Comparison of ENCODE assay signal across 27 cellular contexts in genomic region chr1:40717960-40718359, GRCh38. TPM values are rescaled to one million over a fixed set of nuclear protein-coding genes. Genes with fewer than 3 reads are reported as not detected.
DNase-seq lines count a peak whose midpoint lies in the region; ATAC-seq, FAIRE-seq and TF ChIP-seq lines count a peak whose summit lies in the region.
"Had no signal": no experiment of that assay in that cellular context is flagged by ENCODE, and none has a peak within 500 bp of the region (broad histone marks: within the 10 kb centered on the region; RNA-seq: fewer than 3 reads in every experiment).

No MANE protein-coding gene starts in this region.

- DNase-seq in cardiac muscle cell (ENCODE audit: low read depth in 1 of 2, low spot score in 1 of 2) (no peak), right atrium auricular region (ENCODE audit: low spot score) (no peak), astrocyte (ENCODE audit: low read depth) (no peak), fibroblast of villous mesenchyme (ENCODE audit: low read depth) (peak; percentile 52), GM19238 (ENCODE audit: insufficient read length, low spot score) (no peak)
- no peak for DNase-seq in stimulated activated effector memory CD8-positive, alpha-beta T cell treated with anti-CD3 and anti-CD28 coated beads, Interleukin-12 subunit alpha, Interleukin-12 subunit beta, amount 100 ng/mL, for 72 hours (ENCODE audit: low spot score in 2 of 2)
- DNase-seq in activated effector memory CD4-positive, alpha-beta T cell treated with anti-CD3 and anti-CD28 coated beads, Interleukin-2, amount 50 U/mL, for 16 hours = no peak
- DNase-seq in activated CD4-positive, alpha-beta T cell treated with anti-CD3 and anti-CD28 coated beads for 36 hours = no peak
- DNase-seq: activated CD4-positive, alpha-beta T cell treated with anti-CD3 and anti-CD28 coated beads, Interleukin-2, amount 50 U/mL, for 1 hour; activated T-cell treated with anti-CD3 and anti-CD28 coated beads, Interleukin-2, amount 50 U/mL, for 1 hour; H7; heart right ventricle; Kasumi-1; kidney; naive thymus-derived CD4-positive, alpha-beta T cell; NCI-H1417 treated with DMSO at 0.1 percent for 48 hours; NCI-H2029 treated with DMSO at 0.1 percent for 48 hours; NCI-H2227 treated with DMSO at 0.1 percent for 48 hours; NCI-H526 treated with DMSO at 0.1 percent for 48 hours; PC-3; SK-N-SH; stimulated activated naive CD4-positive, alpha-beta T cell treated with Interleukin-2 at 50 U/mL for 16 hours; uterus had no signal

- peak overlapping the region; percentile 3 for H3K27ac Mint-ChIP-seq in astrocyte (ENCODE audit: unreplicated experiment)
- H3K27ac Mint-ChIP-seq in stimulated activated effector memory CD8-positive, alpha-beta T cell treated with anti-CD3 and anti-CD28 coated beads, Interleukin-12 subunit alpha, Interleukin-12 subunit beta, amount 100 ng/mL, for 72 hours = peak overlapping the region; percentile 75
- H3K27ac Mint-ChIP-seq in activated CD4-positive, alpha-beta T cell treated with anti-CD3 and anti-CD28 coated beads for 36 hours = no peak overlapping the region
- H3K27ac Mint-ChIP-seq: naive thymus-derived CD4-positive, alpha-beta T cell had no signal

- peaks cover 7% of the 10 kb centered on the region for H3K36me3 Mint-ChIP-seq in astrocyte (ENCODE audit: low read depth, unreplicated experiment)
- H3K36me3 Mint-ChIP-seq in stimulated activated effector memory CD8-positive, alpha-beta T cell treated with anti-CD3 and anti-CD28 coated beads, Interleukin-12 subunit alpha, Interleukin-12 subunit beta, amount 100 ng/mL, for 72 hours = peaks cover 5% of the 10 kb centered on the region
- peaks cover 16% of the 10 kb centered on the region for H3K36me3 Mint-ChIP-seq in activated CD4-positive, alpha-beta T cell treated with anti-CD3 and anti-CD28 coated beads for 36 hours (ENCODE audit: low read depth)

- H3K4me2 ChIP-seq in astrocyte (ENCODE audit: low read length) = no peak overlapping the region
- H3K4me2 ChIP-seq: SK-N-SH had no signal

- TF ChIP-seq CTCF in cardiac muscle cell (IDR thresholded peaks at IDR 0.05; ENCODE audit: low read depth, low read length) (no peak), right atrium auricular region (IDR thresholded peaks at IDR 0.05) (no peak), astrocyte (IDR thresholded peaks at IDR 0.05; ENCODE audit: insufficient read depth, low read depth, low read length) (no peak), fibroblast of villous mesenchyme (IDR thresholded peaks at IDR 0.05; ENCODE audit: insufficient read depth, low read depth, low read length) (no peak)

- no peak overlapping the region for H2AFZ ChIP-seq in astrocyte (ENCODE audit: low read depth, low read length)

- no peak overlapping the region for H3K9ac ChIP-seq in astrocyte (ENCODE audit: low read length)
- H3K9ac ChIP-seq: SK-N-SH had no signal

- POLR2A ChIA-PET in activated CD4-positive, alpha-beta T cell treated with anti-CD3 and anti-CD28 coated beads for 36 hours (lab: Charles Lee) = interaction anchor here (0.7 kb wide), 1 partner anchor 1757 kb away, joined by 4 read pairs; no protein-coding TSS in a partner anchor

- H3K27me3 ChIP-seq in cardiac muscle cell = no peaks in the 10 kb centered on the region
- no peaks in the 10 kb centered on the region for H3K27me3 ChIP-seq in right atrium auricular region
- no peaks in the 10 kb centered on the region for H3K27me3 ChIP-seq in astrocyte (ENCODE audit: insufficient read depth, low read length)
- H3K27me3 ChIP-seq: heart right ventricle, uterus had no signal

- H3K27ac ChIP-seq in cardiac muscle cell (peak overlapping the region; percentile 52), right atrium auricular region (no peak overlapping the region), astrocyte (ENCODE audit: low read depth, low read length) (no peak overlapping the region)
- H3K27ac ChIP-seq: prostate gland, uterus had no signal

- H3K4me1 ChIP-seq in cardiac muscle cell (ENCODE audit: low read depth) (peaks cover 35% of the 10 kb centered on the region), right atrium auricular region (peaks cover 0 to 75% of the 10 kb centered on the region in 2 donors), astrocyte (ENCODE audit: insufficient read depth, low read length) (peaks cover 6% of the 10 kb centered on the region)
- H3K4me1 ChIP-seq: uterus had no signal

- CTCF ChIA-PET in activated CD4-positive, alpha-beta T cell treated with anti-CD3 and anti-CD28 coated beads for 36 hours (lab: Charles Lee) = interaction anchor here (0.8 to 1.9 kb wide), 2 partner anchors 17 to 26 kb away, joined by 3 to 6 read pairs; partner anchors contain the start of gene NFYC

- no peak for ATAC-seq in stimulated activated effector memory CD8-positive, alpha-beta T cell treated with anti-CD3 and anti-CD28 coated beads, Interleukin-12 subunit alpha, Interleukin-12 subunit beta, amount 100 ng/mL, for 72 hours
- ATAC-seq in activated CD4-positive, alpha-beta T cell treated with anti-CD3 and anti-CD28 coated beads for 36 hours = no peak
- ATAC-seq: heart right ventricle; naive thymus-derived CD4-positive, alpha-beta T cell; PC-3; WTC11 had no signal

- peaks cover 19% of the 10 kb centered on the region for H4K20me1 ChIP-seq in astrocyte (ENCODE audit: insufficient read depth, low read length)

- H3K4me3 Mint-ChIP-seq in astrocyte (ENCODE audit: unreplicated experiment) = no peak overlapping the region
- H3K4me3 Mint-ChIP-seq in stimulated activated effector memory CD8-positive, alpha-beta T cell treated with anti-CD3 and anti-CD28 coated beads, Interleukin-12 subunit alpha, Interleukin-12 subunit beta, amount 100 ng/mL, for 72 hours = no peak overlapping the region
- no peak overlapping the region for H3K4me3 Mint-ChIP-seq in activated CD4-positive, alpha-beta T cell treated with anti-CD3 and anti-CD28 coated beads for 36 hours
- H3K4me3 Mint-ChIP-seq: WTC11 had no signal

- peaks cover 83% of the 10 kb centered on the region for H3K79me2 ChIP-seq in astrocyte (ENCODE audit: insufficient read depth, low read length)

- no peaks in the 10 kb centered on the region for H3K9me3 Mint-ChIP-seq in astrocyte (ENCODE audit: unreplicated experiment)
- H3K9me3 Mint-ChIP-seq in stimulated activated effector memory CD8-positive, alpha-beta T cell treated with anti-CD3 and anti-CD28 coated beads, Interleukin-12 subunit alpha, Interleukin-12 subunit beta, amount 100 ng/mL, for 72 hours = no peaks in the 10 kb centered on the region
- no peaks in the 10 kb centered on the region for H3K9me3 Mint-ChIP-seq in activated CD4-positive, alpha-beta T cell treated with anti-CD3 and anti-CD28 coated beads for 36 hours (ENCODE audit: low read depth)
- H3K9me3 Mint-ChIP-seq: naive thymus-derived CD4-positive, alpha-beta T cell; WTC11 had no signal

- peaks cover 15% of the 10 kb centered on the region for H3K4me1 Mint-ChIP-seq in astrocyte (ENCODE audit: low read depth, unreplicated experiment)
- H3K4me1 Mint-ChIP-seq in stimulated activated effector memory CD8-positive, alpha-beta T cell treated with anti-CD3 and anti-CD28 coated beads, Interleukin-12 subunit alpha, Interleukin-12 subunit beta, amount 100 ng/mL, for 72 hours = peaks cover 32% of the 10 kb centered on the region
- H3K4me1 Mint-ChIP-seq in activated CD4-positive, alpha-beta T cell treated with anti-CD3 and anti-CD28 coated beads for 36 hours = peaks cover 50% of the 10 kb centered on the region

- H3K4me3 ChIP-seq in cardiac muscle cell (no peak overlapping the region), right atrium auricular region (no peak overlapping the region), astrocyte (ENCODE audit: insufficient read depth, low read depth, low read length) (no peak overlapping the region), fibroblast of villous mesenchyme (ENCODE audit: low read depth, low read length) (no peak overlapping the region)
- H3K4me3 ChIP-seq: heart right ventricle, prostate gland, uterus had no signal

- intact Hi-C loops in activated CD4-positive, alpha-beta T cell treated with anti-CD3 and anti-CD28 coated beads for 36 hours (cut with DNase I, micrococcal nuclease) = no loop called here

- no peaks in the 10 kb centered on the region for H3K27me3 Mint-ChIP-seq in astrocyte (ENCODE audit: low read depth, unreplicated experiment)
- no peaks in the 10 kb centered on the region for H3K27me3 Mint-ChIP-seq in activated CD4-positive, alpha-beta T cell treated with anti-CD3 and anti-CD28 coated beads for 36 hours
- H3K27me3 Mint-ChIP-seq: naive thymus-derived CD4-positive, alpha-beta T cell had no signal

- no peak for FAIRE-seq in astrocyte (lab: Jason Lieb, UNC)
- FAIRE-seq: bronchial epithelial cell, colon, kidney had no signal

- H3K9me3 ChIP-seq in cardiac muscle cell (ENCODE audit: low read depth) (no peaks in the 10 kb centered on the region), right atrium auricular region (no peaks in the 10 kb centered on the region), astrocyte (ENCODE audit: insufficient read depth, low read depth, low read length) (no peaks in the 10 kb centered on the region)
- H3K9me3 ChIP-seq: heart right ventricle, prostate gland, SK-N-SH, uterus had no signal

- no peaks in the 10 kb centered on the region for H3K36me3 ChIP-seq in cardiac muscle cell
- H3K36me3 ChIP-seq in right atrium auricular region = peaks cover 10% of the 10 kb centered on the region
- H3K36me3 ChIP-seq in astrocyte (ENCODE audit: insufficient read depth, low read length) = no peaks in the 10 kb centered on the region
- H3K36me3 ChIP-seq: prostate gland, uterus had no signal

RNA-seq across cellular contexts. Expression of gene NFYC, which starts 26.5 kb away (rescaled TPM):
- total RNA-seq in cardiac muscle cell (124 and 130 TPM in 2 replicates), right atrium auricular region (10 to 100 TPM; 57.0 to 75.1 TPM), astrocyte (48.4 and 51.1 TPM in 2 replicates), fibroblast of villous mesenchyme (19.0 TPM in 2 replicates)
- polyA plus RNA-seq in cardiac muscle cell = 143 and 149 TPM in 2 replicates
- total RNA-seq in activated CD4-positive, alpha-beta T cell treated with anti-CD3 and anti-CD28 coated beads for 36 hours = 10 to 100 TPM; 53.6 to 85.4 TPM

RNA-seq across cellular contexts. Expression of gene RIMS3, which starts 52.5 kb away (rescaled TPM):
- 33.0 and 39.3 TPM in 2 replicates for total RNA-seq in cardiac muscle cell
- 29.1 and 29.7 TPM in 2 replicates for polyA plus RNA-seq in cardiac muscle cell
- total RNA-seq in right atrium auricular region = 1 to 10 TPM; 1.4 to 5.5 TPM
- 4.3 and 4.9 TPM in 2 replicates for total RNA-seq in astrocyte
- total RNA-seq in fibroblast of villous mesenchyme = 0.32 and 0.86 TPM in 2 replicates
- total RNA-seq in activated CD4-positive, alpha-beta T cell treated with anti-CD3 and anti-CD28 coated beads for 36 hours = 1 to 10 TPM; 2.7 TPM
